ENCODE assay signal across 15 cellular contexts in genomic region chr18:34928754-34929335, GRCh38.
DNase-seq lines count a peak whose midpoint lies in the region; ATAC-seq, FAIRE-seq and TF ChIP-seq lines count a peak whose summit lies in the region.
"Had no signal": no experiment of that assay in that cellular context is flagged by ENCODE, and none has a peak within 500 bp of the region (broad histone marks: within the 10 kb centered on the region; RNA-seq: fewer than 3 reads in every experiment).

No MANE protein-coding gene starts in this region.

- H3K36me3 ChIP-seq in H1 (ENCODE audit: control insufficient read depth in 2 of 4, insufficient read depth in 4 of 4, low read length in 3 of 4), result no peaks in the 10 kb centered on the region
- H3K36me3 ChIP-seq in mesodermal cell (ENCODE audit: control insufficient read depth, insufficient read depth, low read length), result no peaks in the 10 kb centered on the region
- no peaks in the 10 kb centered on the region for H3K36me3 ChIP-seq in stomach
- H3K36me3 ChIP-seq: BLaER1 had no signal

- POLR2A ChIA-PET in H1 (lab: Charles Lee; ENCODE audit: partially characterized antibody), result no interaction called here

- no peaks in the 10 kb centered on the region for H4K20me1 ChIP-seq in H1 (replicated peaks in 1 of 2; ENCODE audit: control insufficient read depth in 1 of 2, insufficient read depth in 2 of 2, low read length in 2 of 2)
- H4K20me1 ChIP-seq: BLaER1 had no signal

- TF ChIP-seq POLR2A in H1 (IDR thresholded peaks at IDR 0.05; ENCODE audit: control extremely low read depth in 1 of 2, low read depth in 2 of 2, low read length in 2 of 2) (no peak), stomach (IDR thresholded peaks at IDR 0.05) (no peak)

- H2BK15ac ChIP-seq in H1 (ENCODE audit: low read length), result no peak overlapping the region

- no peak overlapping the region for H4K5ac ChIP-seq in H1 (ENCODE audit: insufficient read length, low read depth, low read length)

- H3K4me3 ChIP-seq in H1 (ENCODE audit: extremely low read depth in 1 of 4, insufficient read depth in 2 of 4, low read depth in 3 of 4, low read length in 4 of 4) (no peak overlapping the region), mesodermal cell (ENCODE audit: extremely low read depth, insufficient read depth, low read length, poor library complexity, severe bottlenecking) (no peak overlapping the region), stomach (no peak overlapping the region)
- H3K4me3 ChIP-seq: BLaER1 had no signal

- TF ChIP-seq RAD21 in H1 (IDR thresholded peaks at IDR 0.05 in 1 of 2, conservative IDR thresholded peaks at IDR 0.05 in 1 of 2; ENCODE audit: low read depth in 2 of 2, low read length in 2 of 2), result no peak

- no peaks in the 10 kb centered on the region for H3K9me3 ChIP-seq in H1 (ENCODE audit: insufficient read depth in 2 of 2, low read depth in 1 of 2, low read length in 1 of 2)
- H3K9me3 ChIP-seq in mesodermal cell (ENCODE audit: control insufficient read depth, low read length), result no peaks in the 10 kb centered on the region
- no peaks in the 10 kb centered on the region for H3K9me3 ChIP-seq in stomach
- H3K9me3 ChIP-seq: BLaER1 had no signal

- H3K27ac ChIP-seq in H1 (ENCODE audit: low read depth, low read length), result no peak overlapping the region
- H3K27ac ChIP-seq in mesodermal cell (ENCODE audit: low read depth, low read length, severe bottlenecking), result peak overlapping the region; percentile 85
- peak overlapping the region in 4 of 5 donors; percentile 19 to 48 (median 40) for H3K27ac ChIP-seq in stomach
- H3K27ac ChIP-seq: BLaER1 had no signal

- H3K23me2 ChIP-seq in H1 (ENCODE audit: low read depth, low read length), result no peaks in the 10 kb centered on the region

- DNase-seq in DMS53 (lab: John Stamatoyannopoulos, UW) (peak; percentile 37), DMS53 treated with DMSO at 0.1 percent for 48 hours (lab: John Stamatoyannopoulos, UW; ENCODE audit: unreplicated experiment) (no peak), H1 (ENCODE audit: low read depth in 1 of 2, low spot score in 2 of 2) (no peak), stomach (no peak), HPDE6-E6E7 (ENCODE audit: extremely low spot score) (no peak), DMS153 treated with DMSO at 0.1 percent for 48 hours (lab: John Stamatoyannopoulos, UW; ENCODE audit: unreplicated experiment) (no peak)
- DNase-seq: 8988T, DMS 273 treated with DMSO at 0.1 percent for 48 hours, H9, KBM-7, NCI-H1417 treated with DMSO at 0.1 percent for 48 hours had no signal

- no peak overlapping the region for H2BK5ac ChIP-seq in H1 (ENCODE audit: low read depth, low read length)

- H3K4me1 ChIP-seq in H1 (replicated peaks in 1 of 4; ENCODE audit: control insufficient read depth in 3 of 4, insufficient read depth in 4 of 4, low read length in 3 of 4) (0 out of 7 replicates have a peak, but pooled peaks cover 0 to 2% (median 0%) of the 10 kb centered on the region in 4 experiments), mesodermal cell (ENCODE audit: control insufficient read depth, insufficient read depth, low read length, poor library complexity, severe bottlenecking) (peaks cover 18% of the 10 kb centered on the region), stomach (peaks cover 7 to 16% (median 13%) of the 10 kb centered on the region in 4 donors)
- H3K4me1 ChIP-seq: BLaER1 had no signal

- H3K23ac ChIP-seq in H1 (ENCODE audit: insufficient read length), result no peak overlapping the region

- no peak overlapping the region for H4K91ac ChIP-seq in H1 (replicated peaks; ENCODE audit: insufficient read length, low read length)

- FAIRE-seq in H1 (lab: Jason Lieb, UNC), result no peak
- FAIRE-seq: GM19239 had no signal

- no peak overlapping the region for H2AK5ac ChIP-seq in H1 (ENCODE audit: low read depth, low read length)

- H3K9ac ChIP-seq in H1 (replicated peaks in 1 of 4; ENCODE audit: extremely low read depth in 1 of 4, low read depth in 3 of 4, low read length in 3 of 4), result no peak overlapping the region
- H3K9ac ChIP-seq: BLaER1 had no signal

- no peak for TF ChIP-seq CTCF in H1 (IDR thresholded peaks at IDR 0.05; ENCODE audit: control extremely low read depth in 1 of 3, insufficient read depth in 1 of 3, low read depth in 1 of 3, low read length in 3 of 3)
- no peak for TF ChIP-seq CTCF in stomach (IDR thresholded peaks at IDR 0.05)

- intact Hi-C loops in stomach (cut with DNase I; ENCODE audit: low total_unique reads), result no loop called here

- no peaks in the 10 kb centered on the region for H3K27me3 ChIP-seq in H1 (replicated peaks in 1 of 4; ENCODE audit: control insufficient read depth in 3 of 4, extremely low read depth in 1 of 4, insufficient read depth in 3 of 4, low read length in 3 of 4)
- no peaks in the 10 kb centered on the region for H3K27me3 ChIP-seq in stomach
- H3K27me3 ChIP-seq: BLaER1 had no signal

- no peaks in the 10 kb centered on the region for H3K79me2 ChIP-seq in H1 (ENCODE audit: control insufficient read depth in 1 of 2, insufficient read depth in 2 of 2, low read length in 2 of 2)

- ATAC-seq in GM18909 (IDR thresholded peaks at IDR 0.05; ENCODE audit: poor library complexity, unreplicated experiment), result no peak

- 83% methylated on average over 1 of the region's 1 CpG; no CpG with 5 or more reads in 1 of the 2 experiments for WGBS in H1 (ENCODE audit: extremely low coverage in 1 of 2, insufficient coverage in 1 of 2, insufficient read length in 1 of 2, insufficient replicate concordance in 2 of 2, low coverage in 1 of 2, low lambda C conversion rate in 2 of 2, missing lambda C conversion rate in 1 of 2), 2 experiments
- WGBS in mesodermal cell (ENCODE audit: insufficient coverage in 2 of 2), 2 experiments, result no CpG with 5 or more reads among the region's 1 CpG
- 14 to 48% (median 17%) methylated on average over 1 of the region's 1 CpG for WGBS in stomach, 5 donors

- TF ChIP-seq EP300 in H1 (IDR thresholded peaks at IDR 0.05; ENCODE audit: borderline replicate concordance in 1 of 2, low read depth in 2 of 2, low read length in 2 of 2), result no peak
- TF ChIP-seq EP300 in stomach (IDR thresholded peaks at IDR 0.05), result no peak

- no peaks in the 10 kb centered on the region for H3K79me1 ChIP-seq in H1 (ENCODE audit: low read depth, low read length)

- no peak overlapping the region for H2BK12ac ChIP-seq in H1 (ENCODE audit: low read depth, low read length)

- H2AFZ ChIP-seq in H1 (ENCODE audit: low read length), result 0 out of 2 replicates have a peak overlapping the region, but pooled peaks have one; percentile 93

- H2BK20ac ChIP-seq in H1 (ENCODE audit: low read length), result no peak overlapping the region

- CTCF ChIA-PET in H1 (lab: Charles Lee; ENCODE audit: partially characterized antibody), result interaction anchor here (0.9 kb wide), 1 partner anchor 11 kb away, joined by 3 read pairs; no protein-coding TSS in a partner anchor

- no peak overlapping the region for H3K4me2 ChIP-seq in H1 (ENCODE audit: insufficient read depth in 1 of 2, low read depth in 2 of 2, low read length in 2 of 2)
- H3K4me2 ChIP-seq: BLaER1 had no signal

- H3K56ac ChIP-seq in H1 (replicated peaks; ENCODE audit: insufficient read length, low read depth, low read length), result no peak overlapping the region

- no peak overlapping the region for H3K14ac ChIP-seq in H1 (ENCODE audit: insufficient read length)

- H3K18ac ChIP-seq in H1 (ENCODE audit: extremely low read depth, low read length), result no peak overlapping the region

- no peak overlapping the region for H2BK120ac ChIP-seq in H1 (replicated peaks; ENCODE audit: low read depth, low read length)

- H3K4ac ChIP-seq in H1 (replicated peaks; ENCODE audit: insufficient read length, low read depth, low read length), result no peak overlapping the region

- no peak overlapping the region for H4K8ac ChIP-seq in H1 (ENCODE audit: extremely low read depth, insufficient read depth, low read length)

TF ChIP-seq in H1, 55 proteins besides CTCF, POLR2A, EP300 and RAD21:
- no peak for TF ChIP-seq CTBP2 (IDR thresholded peaks at IDR 0.05; ENCODE audit: borderline replicate concordance, insufficient read depth, insufficient read length, low read length)
- no peak for TF ChIP-seq SP2 (IDR thresholded peaks at IDR 0.05; ENCODE audit: low read length)
- TF ChIP-seq ASH2L (IDR thresholded peaks at IDR 0.05; ENCODE audit: low read length), result no peak
- no peak for TF ChIP-seq RBBP5 (IDR thresholded peaks at IDR 0.05; ENCODE audit: borderline replicate concordance, low read depth, low read length)
- TF ChIP-seq KDM5A (IDR thresholded peaks at IDR 0.05; ENCODE audit: low read length), result no peak
- no peak for TF ChIP-seq NANOG (IDR thresholded peaks at IDR 0.05; ENCODE audit: insufficient read depth, low read depth, low read length, poor library complexity, severe bottlenecking)
- TF ChIP-seq SUZ12 (IDR thresholded peaks at IDR 0.05; ENCODE audit: low read length), result no peak
- no peak for TF ChIP-seq JUN (IDR thresholded peaks at IDR 0.05; ENCODE audit: low read depth, low read length)
- TF ChIP-seq, protein P1, sequence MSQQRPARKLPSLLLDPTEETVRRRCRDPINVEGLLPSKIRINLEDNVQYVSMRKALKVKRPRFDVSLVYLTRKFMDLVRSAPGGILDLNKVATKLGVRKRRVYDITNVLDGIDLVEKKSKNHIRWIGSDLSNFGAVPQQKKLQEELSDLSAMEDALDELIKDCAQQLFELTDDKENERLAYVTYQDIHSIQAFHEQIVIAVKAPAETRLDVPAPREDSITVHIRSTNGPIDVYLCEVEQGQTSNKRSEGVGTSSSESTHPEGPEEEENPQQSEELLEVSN (IDR thresholded peaks at IDR 0.05), result no peak
- TF ChIP-seq EZH2 (IDR thresholded peaks at IDR 0.05; ENCODE audit: low read depth, low read length, severe bottlenecking), result no peak
- no peak for TF ChIP-seq ZNF274 (IDR thresholded peaks at IDR 0.05; ENCODE audit: borderline replicate concordance, extremely low read depth, low read length)
- TF ChIP-seq TCF12 (IDR thresholded peaks at IDR 0.05; ENCODE audit: low read depth, low read length), result no peak
- no peak for TF ChIP-seq HDAC6 (IDR thresholded peaks at IDR 0.05; ENCODE audit: low read depth, low read length)
